ENCODE assay signal across 24 cellular contexts in genomic region chr4:149166365-149166764, GRCh38.
"Had no signal": no experiment of that assay in that cellular context is flagged by ENCODE, and none has a peak within 500 bp of the region (broad histone marks: within the 10 kb centered on the region; RNA-seq: fewer than 3 reads in every experiment).

No MANE protein-coding gene starts in this region.

- H3K9me3 ChIP-seq: MG63, Peyer's patch had no signal

- H3K36me3 ChIP-seq: MG63, Peyer's patch had no signal

- H3K9me3 Mint-ChIP-seq: activated naive CD8-positive, alpha-beta T cell treated with anti-CD3 and anti-CD28 coated beads, Interleukin-2, amount 10 ng/mL, durations not matched to agents 7 days and 5 days; brain; central memory CD8-positive, alpha-beta T cell; WTC11 had no signal

- DNase-seq: activated CD4-positive, alpha-beta T cell treated with anti-CD3 and anti-CD28 coated beads for 48 hours; activated CD4-positive, alpha-beta T cell treated with anti-CD3 and anti-CD28 coated beads, Interleukin-2, amount 50 U/mL, for 4 hours; activated CD4-positive, CD25-positive, alpha-beta regulatory T cell treated with anti-CD3 and anti-CD28 coated beads, Interleukin-2, amount 50 U/mL, for 72 hours; activated CD8-positive, alpha-beta memory T cell treated with anti-CD3 and anti-CD28 coated beads, Interleukin-2, amount 50 U/mL, for 48 hours; activated CD8-positive, alpha-beta T cell treated with anti-CD3 and anti-CD28 coated beads, Interleukin-2, amount 10 ng/mL, durations not matched to agents 7 days and 5 days; activated naive CD4-positive, alpha-beta T cell treated with anti-CD3 and anti-CD28 coated beads, Interleukin-2, amount 50 U/mL, for 16 hours; activated naive CD8-positive, alpha-beta T cell treated with anti-CD3 and anti-CD28 coated beads, Interleukin-2, amount 10 ng/mL, durations not matched to agents 7 days and 5 days; activated T-cell treated with anti-CD3 and anti-CD28 coated beads, Interleukin-2, amount 50 U/mL, for 1 hour; aorta; MG63; MV-4-11; NCI-H1092 treated with DMSO at 0.1 percent for 48 hours; NCI-H1417 treated with DMSO at 0.1 percent for 48 hours; NCI-H1694; NCI-H2029; NCI-H2107; NCI-H524; Peyer's patch; SHP77 treated with DMSO at 0.1 percent for 48 hours; T-helper 17 cell; T-helper 9 cell had no signal

- H3K36me3 Mint-ChIP-seq: activated naive CD8-positive, alpha-beta T cell treated with anti-CD3 and anti-CD28 coated beads, Interleukin-2, amount 10 ng/mL, durations not matched to agents 7 days and 5 days; brain; WTC11 had no signal

- ATAC-seq: activated CD8-positive, alpha-beta T cell treated with anti-CD3 and anti-CD28 coated beads, Interleukin-2, amount 10 ng/mL, durations not matched to agents 7 days and 5 days; T-helper 17 cell; WTC11 had no signal

- H3K27me3 ChIP-seq: MG63, Peyer's patch had no signal

- H3K4me3 Mint-ChIP-seq: activated CD8-positive, alpha-beta T cell treated with anti-CD3 and anti-CD28 coated beads, Interleukin-2, amount 10 ng/mL, durations not matched to agents 7 days and 5 days; activated naive CD8-positive, alpha-beta T cell treated with anti-CD3 and anti-CD28 coated beads, Interleukin-2, amount 10 ng/mL, durations not matched to agents 7 days and 5 days; brain; central memory CD8-positive, alpha-beta T cell; T-helper 17 cell; WTC11 had no signal

- H3K4me1 ChIP-seq: Peyer's patch had no signal

- H3K27me3 Mint-ChIP-seq: brain; central memory CD8-positive, alpha-beta T cell had no signal

- H3K4me1 Mint-ChIP-seq: activated naive CD8-positive, alpha-beta T cell treated with anti-CD3 and anti-CD28 coated beads, Interleukin-2, amount 10 ng/mL, durations not matched to agents 7 days and 5 days; brain; central memory CD8-positive, alpha-beta T cell; T-helper 17 cell had no signal

- H3K27ac ChIP-seq: Peyer's patch had no signal

- H3K4me3 ChIP-seq: MG63, Peyer's patch had no signal

- H3K27ac Mint-ChIP-seq: activated CD8-positive, alpha-beta T cell treated with anti-CD3 and anti-CD28 coated beads, Interleukin-2, amount 10 ng/mL, durations not matched to agents 7 days and 5 days; activated naive CD8-positive, alpha-beta T cell treated with anti-CD3 and anti-CD28 coated beads, Interleukin-2, amount 10 ng/mL, durations not matched to agents 7 days and 5 days; brain; T-helper 17 cell had no signal
